In genomic region chr2:677056-677949, GRCh38 we compare ENCODE assay signal across 8 cellular contexts. TPM values are rescaled to one million over a fixed set of nuclear protein-coding genes. Genes with fewer than 3 reads are reported as not detected.
A peak's percentile ranks its signal among the peaks of the same experiment; 100 is the strongest.
DNase-seq lines count a peak whose midpoint lies in the region; ATAC-seq, FAIRE-seq and TF ChIP-seq lines count a peak whose summit lies in the region.

TMEM18 (minus strand) TSS chr2:677406; CDS start chr2:677345, 61 bp downstream.

- H3K4me1 ChIP-seq in HAP-1 (peaks cover 6% of the 10 kb centered on the region), upper lobe of left lung (peaks cover 6 to 13% (median 9%) of the 10 kb centered on the region in 4 donors)

- WGBS in upper lobe of left lung, 2 donors = 1 to 2% methylated on average over 14 to 46 of the region's 67 CpGs

- peak; percentile 43 for TF ChIP-seq CTCF in GM06990 (IDR thresholded peaks at IDR 0.05; ENCODE audit: insufficient read depth, low read length, poor library complexity, severe bottlenecking)
- TF ChIP-seq CTCF in upper lobe of left lung (IDR thresholded peaks at IDR 0.05) = peak in 4 of 6 experiments; percentile 56 to 64 (median 59)

- H3K4me3 ChIP-seq in GM06990 (replicated peaks; ENCODE audit: low read depth, low read length) (peak within 1 kb of the TSS; percentile 84), HAP-1 (peak within 1 kb of the TSS; percentile 74), MG63 (peak within 1 kb of the TSS; percentile 76), upper lobe of left lung (peak within 1 kb of the TSS; percentile 60 to 72 (median 65))

- peak within 1 kb of the TSS; percentile 94 to 100 (median 97) for H3K27ac ChIP-seq in upper lobe of left lung

- TF ChIP-seq POLR2A in upper lobe of left lung (IDR thresholded peaks at IDR 0.05) = peak in 3 of 4 donors; percentile 86 to 92 (median 90)

- TF ChIP-seq EP300 in upper lobe of left lung (IDR thresholded peaks at IDR 0.05) = peak in 1 of 4 donors; percentile 24

- peak; percentile 97 for DNase-seq in GM06990 (ENCODE audit: extremely low read depth, insufficient read length)
- peak; percentile 92 to 95 for DNase-seq in HAP-1 (ENCODE audit: low spot score in 2 of 2)
- peak; percentile 91 for DNase-seq in MG63
- peak; percentile 99 for DNase-seq in SHP77 (lab: John Stamatoyannopoulos, UW)
- peak; percentile 95 for DNase-seq in activated naive CD4-positive, alpha-beta T cell treated with Interleukin-2 at 50 U/mL for 16 hours
- peak; percentile 78 to 85 for DNase-seq in frontal cortex (ENCODE audit: low spot score in 2 of 2)
- peak; percentile 98 for DNase-seq in non-pigmented ciliary epithelial cell (ENCODE audit: low read depth)
- peak; percentile 93 to 100 for DNase-seq in upper lobe of left lung

- in situ Hi-C loops in HAP-1 (cut with MboI; ENCODE audit: low sequenced_read_pairs) = no loop called here

- no peak for FAIRE-seq in frontal cortex (lab: Jason Lieb, UNC)

- peaks cover 2% of the 10 kb centered on the region for H3K36me3 ChIP-seq in GM06990 (ENCODE audit: control insufficient read depth, insufficient read depth, low read length)
- H3K36me3 ChIP-seq in HAP-1 (replicated peaks) = peaks cover 7% of the 10 kb centered on the region; the same call in 1 of the 2 replicates
- H3K36me3 ChIP-seq in MG63 = peaks cover 8% of the 10 kb centered on the region
- peaks cover 0 to 20% (median 13%) of the 10 kb centered on the region in 4 donors for H3K36me3 ChIP-seq in upper lobe of left lung

- H3K27me3 ChIP-seq in GM06990 (replicated peaks; ENCODE audit: control insufficient read depth, insufficient read depth, low read length) (no peaks in the 10 kb centered on the region), HAP-1 (ENCODE audit: low read depth) (no peaks in the 10 kb centered on the region), MG63 (no peaks in the 10 kb centered on the region), upper lobe of left lung (no peaks in the 10 kb centered on the region)

- H3K9me3 ChIP-seq in HAP-1 (no peaks in the 10 kb centered on the region), MG63 (peaks cover 4% of the 10 kb centered on the region; the same call in 1 of the 2 replicates), upper lobe of left lung (no peaks in the 10 kb centered on the region)

- peak; percentile 96 to 97 for ATAC-seq in upper lobe of left lung (ENCODE audit: low FRiP score in 2 of 2)

RNA-seq across cellular contexts. Expression of gene TMEM18, which starts in this region (rescaled TPM):
- 19.0 and 32.5 TPM in 2 replicates for total RNA-seq in MG63 (2014; rRNA removed; shearing (Covaris generic); ENCODE audit: low replicate concordance)
- total RNA-seq in frontal cortex (20.0 TPM), upper lobe of left lung (10 to 100 TPM in 5 of 6 donors, 1 to 10 TPM in 1; 5.0 to 31.4 (median 17.3) TPM)

Comparison
In these comparisons a context has a peak if more than half of its experiments do, and no peak if none do; other contexts are left out.
1. Peak in every context shown above with its lines: DNase-seq, ATAC-seq, H3K4me3 ChIP-seq and H3K27ac ChIP-seq.